ENCODE assay signal across 22 cellular contexts in the genomic region with DNA sequence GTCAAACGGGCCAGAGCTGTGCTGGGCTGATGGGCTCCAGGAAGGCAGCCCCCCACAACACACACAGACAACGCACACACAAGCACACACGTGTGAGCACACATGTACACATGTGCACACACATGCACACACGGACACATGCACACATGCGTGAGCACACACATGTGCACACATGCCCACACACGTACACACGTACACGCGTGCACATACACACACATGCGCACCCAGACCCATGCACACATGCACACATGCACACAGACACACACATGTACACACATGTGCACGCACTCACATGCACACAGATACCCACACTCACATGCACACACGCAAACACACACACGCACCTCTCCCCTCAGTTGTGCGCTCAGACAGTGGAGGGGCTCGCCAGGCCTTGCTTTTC. TPM values are rescaled to one million over a fixed set of nuclear protein-coding genes. Genes with fewer than 3 reads are reported as not detected.
A peak's percentile ranks its signal among the peaks of the same experiment; 100 is the strongest.
DNase-seq lines count a peak whose midpoint lies in the region; ATAC-seq and TF ChIP-seq lines count a peak whose summit lies in the region.
"Had no signal": no experiment of that assay in that cellular context is flagged by ENCODE, and none has a peak within 500 bp of the region (broad histone marks: within the 10 kb centered on the region; RNA-seq: fewer than 3 reads in every experiment).

No MANE protein-coding gene starts in this region.

- TF ChIP-seq EP300 in stomach (IDR thresholded peaks at IDR 0.05) (no peak), ovary (IDR thresholded peaks at IDR 0.05) (no peak)

- intact Hi-C loops in stomach (cut with DNase I; ENCODE audit: low total_unique reads) (no loop called here), ovary (cut with DNase I) (no loop called here)

- peak; percentile 38 for DNase-seq in activated CD8-positive, alpha-beta memory T cell treated with anti-CD3 and anti-CD28 coated beads for 24 hours
- DNase-seq in activated CD8-positive, alpha-beta memory T cell treated with anti-CD3 and anti-CD28 coated beads, Interleukin-2, amount 50 U/mL, for 48 hours: no peak
- no peak for DNase-seq in RWPE2 (ENCODE audit: low spot score)
- peak; percentile 19 for DNase-seq in islet precursor cell
- no peak for DNase-seq in stomach
- no peak for DNase-seq in NCI-H2029 (lab: John Stamatoyannopoulos, UW)
- DNase-seq in NCI-H128 (lab: John Stamatoyannopoulos, UW; ENCODE audit: unreplicated experiment): no peak
- DNase-seq in ovary: no peak
- DNase-seq: activated CD4-positive, alpha-beta T cell treated with anti-CD3 and anti-CD28 coated beads, Interleukin-2, amount 10 ng/mL, durations not matched to agents 7 days and 5 days; activated naive CD4-positive, alpha-beta T cell; DMS79 treated with DMSO at 0.1 percent for 48 hours; effector CD4-positive, alpha-beta T cell; foreskin melanocyte; hippocampal formation; NCI-H1092; NCI-H2029 treated with DMSO at 0.1 percent for 48 hours; NCI-H446 treated with DMSO at 0.1 percent for 48 hours; nucleus accumbens; RPMI8226 had no signal

- no peaks in the 10 kb centered on the region for H3K36me3 ChIP-seq in RWPE2 (ENCODE audit: low read depth)
- no peaks in the 10 kb centered on the region for H3K36me3 ChIP-seq in stomach
- no peaks in the 10 kb centered on the region for H3K36me3 ChIP-seq in ovary
- H3K36me3 ChIP-seq: thoracic aorta had no signal

- ATAC-seq in RWPE2 (ENCODE audit: low read depth): no peak
- ATAC-seq: stimulated activated memory B cell treated with anti-CD40 and anti-IgM and Interleukin-4, amounts not matched to agents 10 μg/mL and 1 μg/mL and 100 μg/mL, for 72 hours had no signal

- TF ChIP-seq CTCF in RWPE2 (IDR thresholded peaks at IDR 0.05; ENCODE audit: poor library complexity, severe bottlenecking) (no peak), stomach (IDR thresholded peaks at IDR 0.05) (no peak), ovary (IDR thresholded peaks at IDR 0.05) (no peak)

- H3K9me3 ChIP-seq in RWPE2 (ENCODE audit: severe bottlenecking) (no peaks in the 10 kb centered on the region), stomach (no peaks in the 10 kb centered on the region), ovary (no peaks in the 10 kb centered on the region)
- H3K9me3 ChIP-seq: thoracic aorta had no signal

- H3K27me3 ChIP-seq in RWPE2 (ENCODE audit: insufficient read depth, poor library complexity, severe bottlenecking) (no peaks in the 10 kb centered on the region), stomach (no peaks in the 10 kb centered on the region), ovary (no peaks in the 10 kb centered on the region)

- WGBS in stomach, 5 donors: 69 to 85% (median 81%) methylated on average over 14 to 15 of the region's 15 CpGs
- WGBS in ovary, 3 donors: 73 to 83% (median 78%) methylated on average over 15 of the region's 15 CpGs

- TF ChIP-seq POLR2A in stomach (IDR thresholded peaks at IDR 0.05): no peak
- TF ChIP-seq POLR2A in ovary (IDR thresholded peaks at IDR 0.05): no peak

- H3K27ac ChIP-seq in RWPE2 (ENCODE audit: poor library complexity, severe bottlenecking) (peak overlapping the region; percentile 2), stomach (peak overlapping the region in 4 of 5 donors; percentile 73 to 80 (median 76)), ovary (no peak overlapping the region)
- H3K27ac ChIP-seq: thoracic aorta, VCaP had no signal

- H3K4me1 ChIP-seq in RWPE2 (ENCODE audit: insufficient read depth, poor library complexity, severe bottlenecking) (peaks cover 5% of the 10 kb centered on the region), stomach (peaks cover 26 to 46% (median 36%) of the 10 kb centered on the region in 4 donors), ovary (ENCODE audit: insufficient read depth) (no peaks in the 10 kb centered on the region)

- H3K4me3 ChIP-seq in RWPE2 (ENCODE audit: severe bottlenecking) (no peak overlapping the region), stomach (no peak overlapping the region), ovary (no peak overlapping the region)
- H3K4me3 ChIP-seq: thoracic aorta had no signal

RNA-seq across cellular contexts. Expression of a gene that starts 31.2 kb away (rescaled TPM):
- total RNA-seq in stomach (100 to 1,000 TPM in 2 of 5 donors, 10 to 100 TPM in 3; 14.0 to 571 (median 89.3) TPM), ovary (10 to 100 TPM; 13.4 to 69.5 (median 18.5) TPM)
- polyA plus RNA-seq in stomach (10 to 100 TPM; 46.4 to 97.9 (median 81.6) TPM), ovary (10 to 100 TPM; 11.4 to 20.1 TPM)

Comparison
In these comparisons a context has a peak if more than half of its experiments do, and no peak if none do; other contexts are left out.
1. DNase-seq: peak in activated CD8-positive, alpha-beta memory T cell treated with anti-CD3 and anti-CD28 coated beads for 24 hours (single experiment) and islet precursor cell (single experiment); none in activated CD8-positive, alpha-beta memory T cell treated with anti-CD3 and anti-CD28 coated beads, Interleukin-2, amount 50 U/mL, for 48 hours (single experiment), RWPE2 (single experiment), stomach (single experiment), NCI-H2029 (single experiment), NCI-H128 (single experiment) and ovary (0 of 5).
2. H3K27ac ChIP-seq: peak in RWPE2 (single experiment) and stomach (4 of 5); none in ovary (0 of 2).